Comparison of ENCODE assay signal across 8 cellular contexts in the genomic region with DNA sequence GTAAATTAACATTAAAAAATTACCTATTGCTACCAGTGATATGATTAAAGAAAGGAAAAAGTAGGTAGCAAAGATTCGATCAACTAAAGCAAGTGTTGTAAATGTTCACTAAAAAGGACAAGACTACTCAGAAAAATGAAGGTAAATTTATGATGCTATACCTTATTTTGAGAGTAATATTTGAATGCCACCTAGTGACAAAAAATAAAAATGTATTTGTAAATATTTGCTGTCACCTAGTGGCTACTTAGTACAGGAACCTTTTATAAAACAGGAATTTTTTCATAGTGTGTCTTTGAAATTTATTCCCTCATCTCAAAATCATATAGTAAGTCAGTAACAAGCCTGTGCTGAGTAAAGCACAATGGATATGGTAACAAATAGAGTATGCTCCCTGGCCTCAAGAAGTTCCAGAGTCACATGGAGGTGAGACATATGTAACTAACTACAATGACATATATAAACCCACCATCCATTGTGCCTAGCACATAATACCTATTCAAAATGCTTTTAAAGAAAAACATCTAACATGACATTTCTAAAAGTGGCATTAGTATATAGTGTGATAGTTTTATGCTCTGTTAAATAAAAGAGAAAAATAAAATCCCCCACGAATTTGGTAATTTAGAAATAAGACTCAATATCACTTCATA.
DNase-seq lines count a peak whose midpoint lies in the region; FAIRE-seq and TF ChIP-seq lines count a peak whose summit lies in the region.

No MANE protein-coding gene starts in this region.

- FAIRE-seq in GM18507 (lab: Jason Lieb, UNC) (peak; percentile 78), RCC 7860 (lab: Jason Lieb, UNC) (peak; percentile 78)

- H3K79me2 ChIP-seq in Karpas-422 (ENCODE audit: low read length), result peaks cover 9% of the 10 kb centered on the region

- no peaks in the 10 kb centered on the region for H3K4me1 ChIP-seq in Karpas-422 (ENCODE audit: low read length)

- H3K9ac ChIP-seq in Karpas-422 (ENCODE audit: low read length), result no peak overlapping the region

- H4K20me1 ChIP-seq in Karpas-422 (ENCODE audit: insufficient read depth, low read depth, low read length), result no peaks in the 10 kb centered on the region

- no peak overlapping the region for H3K4me3 ChIP-seq in Karpas-422 (ENCODE audit: low read length)

- no peak overlapping the region for H3K4me2 ChIP-seq in Karpas-422 (ENCODE audit: low read depth, low read length, poor library complexity, severe bottlenecking)

- peaks cover 3% of the 10 kb centered on the region for H3K36me3 ChIP-seq in Karpas-422 (ENCODE audit: insufficient read depth, low read length)

- no peaks in the 10 kb centered on the region for H3K9me2 ChIP-seq in Karpas-422 (replicated peaks; ENCODE audit: insufficient read depth, low read length)

- DNase-seq in GM18507 (ENCODE audit: extremely low spot score, insufficient read length, low read depth), result no peak
- DNase-seq in Karpas-422, result peak; percentile 57
- peak; percentile 30 for DNase-seq in RCC 7860 (ENCODE audit: low spot score)
- DNase-seq in globus pallidus (ENCODE audit: low spot score), result peak; percentile 12
- DNase-seq in stimulated activated CD8-positive, alpha-beta memory T cell treated with anti-CD3 and anti-CD28 coated beads, Interleukin-4, amount 100 ng/mL, for 48 hours, result no peak
- DNase-seq in stimulated activated naive CD4-positive, alpha-beta T cell treated with Interleukin-2 at 50 U/mL for 16 hours (lab: John Stamatoyannopoulos, UW), result no peak
- no peak for DNase-seq in activated CD4-positive, alpha-beta T cell treated with anti-CD3 and anti-CD28 coated beads for 48 hours

- H2AFZ ChIP-seq in Karpas-422 (ENCODE audit: low read length), result no peak overlapping the region

- H3K9me3 ChIP-seq in Karpas-422 (ENCODE audit: low read length), result no peaks in the 10 kb centered on the region

- TF ChIP-seq CTCF in 22Rv1 (IDR thresholded peaks at IDR 0.05), result peak; percentile 89

- H3K27me3 ChIP-seq in Karpas-422 (ENCODE audit: low read length), result no peaks in the 10 kb centered on the region

- H3K27ac ChIP-seq in 22Rv1 (no peak overlapping the region), Karpas-422 (ENCODE audit: low read length) (no peak overlapping the region)

Comparison
In these comparisons a context has a peak if more than half of its experiments do, and no peak if none do; other contexts are left out.
1. DNase-seq: peak in Karpas-422 (single experiment), RCC 7860 (single experiment) and globus pallidus (single experiment); none in GM18507 (single experiment), stimulated activated CD8-positive, alpha-beta memory T cell treated with anti-CD3 and anti-CD28 coated beads, Interleukin-4, amount 100 ng/mL, for 48 hours (single experiment), stimulated activated naive CD4-positive, alpha-beta T cell treated with Interleukin-2 at 50 U/mL for 16 hours (single experiment) and activated CD4-positive, alpha-beta T cell treated with anti-CD3 and anti-CD28 coated beads for 48 hours (single experiment).